Comparison of ENCODE assay signal across 1 cellular context in genomic region chr1:67126974-67127373, GRCh38.
TF ChIP-seq lines count a peak whose summit lies in the region.

No MANE protein-coding gene starts in this region.

TF ChIP-seq in K562, 482 proteins besides CTCF, POLR2A, EP300 and RAD21:
- no peak for TF ChIP-seq ZNF133 (CRISPR knock-in tag; IDR thresholded peaks at IDR 0.05)
- TF ChIP-seq DIDO1 (tag; IDR thresholded peaks at IDR 0.05; ENCODE audit: low read depth): no peak
- TF ChIP-seq CBX1 (IDR thresholded peaks at IDR 0.05; ENCODE audit: low read depth): no peak
- TF ChIP-seq MYBL2 (IDR thresholded peaks at IDR 0.05; ENCODE audit: low read depth): no peak
- TF ChIP-seq MYBL2 (CRISPR knock-in tag; IDR thresholded peaks at IDR 0.05; ENCODE audit: borderline replicate concordance): no peak
- TF ChIP-seq KLF13 (tag; IDR thresholded peaks at IDR 0.05; ENCODE audit: borderline replicate concordance, low read depth): no peak
- no peak for TF ChIP-seq ZNF12 (CRISPR knock-in tag; IDR thresholded peaks at IDR 0.05)
- no peak for TF ChIP-seq RFX7 (CRISPR knock-in tag; IDR thresholded peaks at IDR 0.05)
- no peak for TF ChIP-seq HDGF (IDR thresholded peaks at IDR 0.05)
- no peak for TF ChIP-seq MTA3 (IDR thresholded peaks at IDR 0.05; ENCODE audit: borderline replicate concordance)
- no peak for TF ChIP-seq FOXA3 (CRISPR knock-in tag; conservative IDR thresholded peaks at IDR 0.05 in 1 of 2, IDR thresholded peaks at IDR 0.05 in 1 of 2)
- no peak for TF ChIP-seq HOXB6 (CRISPR knock-in tag; IDR thresholded peaks at IDR 0.05; ENCODE audit: borderline replicate concordance)
- no peak for TF ChIP-seq ZNF584 (CRISPR knock-in tag; IDR thresholded peaks at IDR 0.05; ENCODE audit: low read depth)
- TF ChIP-seq CHD7 (IDR thresholded peaks at IDR 0.05; ENCODE audit: low read depth, low read length): no peak
- no peak for TF ChIP-seq ESRRA (IDR thresholded peaks at IDR 0.05; ENCODE audit: borderline replicate concordance, low read depth)
